ENCODE assay signal across 8 cellular contexts in genomic region chr4:114807759-114808404, GRCh38.
DNase-seq lines count a peak whose midpoint lies in the region; ATAC-seq, FAIRE-seq and TF ChIP-seq lines count a peak whose summit lies in the region.

No MANE protein-coding gene starts in this region.

- 60 to 70% methylated on average over 14 of the region's 14 CpGs for WGBS in tibial nerve, 2 donors

- no peaks in the 10 kb centered on the region for H3K79me2 ChIP-seq in astrocyte (ENCODE audit: insufficient read depth, low read length)

- H3K36me3 Mint-ChIP-seq in CD8-positive, alpha-beta T cell, result no peaks in the 10 kb centered on the region
- H3K36me3 Mint-ChIP-seq in astrocyte (ENCODE audit: low read depth, unreplicated experiment), result no peaks in the 10 kb centered on the region

- H3K36me3 ChIP-seq in CD8-positive, alpha-beta T cell (ENCODE audit: insufficient read depth, low read length), result no peaks in the 10 kb centered on the region
- H3K36me3 ChIP-seq in astrocyte (ENCODE audit: insufficient read depth, low read length) (no peaks in the 10 kb centered on the region), tibial nerve (no peaks in the 10 kb centered on the region)

- no peak overlapping the region for H3K4me3 Mint-ChIP-seq in CD8-positive, alpha-beta T cell
- no peak overlapping the region for H3K4me3 Mint-ChIP-seq in astrocyte (ENCODE audit: unreplicated experiment)

- no peak overlapping the region for H3K27ac ChIP-seq in CD8-positive, alpha-beta T cell (ENCODE audit: low read depth, low read length)
- no peak overlapping the region for H3K27ac ChIP-seq in astrocyte (ENCODE audit: low read depth, low read length)
- no peak overlapping the region for H3K27ac ChIP-seq in tibial nerve

- no peak for TF ChIP-seq POLR2A in tibial nerve (IDR thresholded peaks at IDR 0.05)

- peak; percentile 66 for TF ChIP-seq CTCF in CD8-positive, alpha-beta T cell (IDR thresholded peaks at IDR 0.05)
- TF ChIP-seq CTCF in astrocyte (IDR thresholded peaks at IDR 0.05; ENCODE audit: insufficient read depth, low read depth, low read length) (peak; percentile 70), tibial nerve (IDR thresholded peaks at IDR 0.05) (peak in 4 of 5 experiments; percentile 23 to 50 (median 38))

- no peak for TF ChIP-seq EP300 in tibial nerve (IDR thresholded peaks at IDR 0.05)

- no peaks in the 10 kb centered on the region for H3K4me1 ChIP-seq in CD8-positive, alpha-beta T cell (ENCODE audit: insufficient read depth, low read length)
- H3K4me1 ChIP-seq in astrocyte (ENCODE audit: insufficient read depth, low read length), result no peaks in the 10 kb centered on the region
- no peaks in the 10 kb centered on the region for H3K4me1 ChIP-seq in tibial nerve

- no peaks in the 10 kb centered on the region for H4K20me1 ChIP-seq in astrocyte (ENCODE audit: insufficient read depth, low read length)

- POLR2A ChIA-PET in CD8-positive, alpha-beta T cell (lab: Charles Lee), result no interaction called here

- H3K27ac Mint-ChIP-seq in CD8-positive, alpha-beta T cell, result no peak overlapping the region
- no peak overlapping the region for H3K27ac Mint-ChIP-seq in astrocyte (ENCODE audit: unreplicated experiment)

- FAIRE-seq in astrocyte (lab: Jason Lieb, UNC), result no peak

- no peak overlapping the region for H3K9ac ChIP-seq in astrocyte (ENCODE audit: low read length)

- peak; percentile 83 for ATAC-seq in CD8-positive, alpha-beta T cell
- peak; percentile 99 for ATAC-seq in GM18867 (IDR thresholded peaks at IDR 0.05; ENCODE audit: unreplicated experiment)
- peak; percentile 94 for ATAC-seq in HG02943 (IDR thresholded peaks at IDR 0.05; ENCODE audit: low read depth, unreplicated experiment)
- peak; percentile 93 for ATAC-seq in left lobe of liver

- H3K9me3 ChIP-seq in CD8-positive, alpha-beta T cell (ENCODE audit: low read length), result no peaks in the 10 kb centered on the region
- H3K9me3 ChIP-seq in astrocyte (ENCODE audit: insufficient read depth, low read depth, low read length) (no peaks in the 10 kb centered on the region), tibial nerve (no peaks in the 10 kb centered on the region)

- CTCF ChIA-PET in CD8-positive, alpha-beta T cell (lab: Charles Lee), result interaction anchor here (0.7 to 2.2 kb wide), 6 partner anchors 10 to 1414 kb away, joined by 3 to 8 read pairs (median 3); no protein-coding TSS in a partner anchor

- H3K4me2 ChIP-seq in astrocyte (ENCODE audit: low read length), result no peak overlapping the region

- H3K4me1 Mint-ChIP-seq in CD8-positive, alpha-beta T cell (ENCODE audit: low read depth), result no peaks in the 10 kb centered on the region
- no peaks in the 10 kb centered on the region for H3K4me1 Mint-ChIP-seq in astrocyte (ENCODE audit: low read depth, unreplicated experiment)

- intact Hi-C loops in CD8-positive, alpha-beta T cell (cut with DNase I, micrococcal nuclease), result loop anchor here (2.0 to 5.0 kb wide), 2 partner anchors 1413 to 1416 kb away; no protein-coding TSS in a partner anchor

- H3K27me3 Mint-ChIP-seq in CD8-positive, alpha-beta T cell (ENCODE audit: low read depth), result no peaks in the 10 kb centered on the region
- H3K27me3 Mint-ChIP-seq in astrocyte (ENCODE audit: low read depth, unreplicated experiment), result no peaks in the 10 kb centered on the region

- no peaks in the 10 kb centered on the region for H3K27me3 ChIP-seq in CD8-positive, alpha-beta T cell (ENCODE audit: insufficient read depth, low read length)
- H3K27me3 ChIP-seq in astrocyte (ENCODE audit: insufficient read depth, low read length) (no peaks in the 10 kb centered on the region), tibial nerve (no peaks in the 10 kb centered on the region)

- H3K9me3 Mint-ChIP-seq in CD8-positive, alpha-beta T cell, result no peaks in the 10 kb centered on the region
- no peaks in the 10 kb centered on the region for H3K9me3 Mint-ChIP-seq in astrocyte (ENCODE audit: unreplicated experiment)

- DNase-seq in CD8-positive, alpha-beta T cell, result peak in 2 of 7 experiments; percentile 8 to 14
- peak; percentile 63 for DNase-seq in NCI-H82 (lab: John Stamatoyannopoulos, UW)
- DNase-seq in astrocyte (ENCODE audit: low read depth), result no peak
- no peak for DNase-seq in left lobe of liver (ENCODE audit: low spot score)
- DNase-seq in tibial nerve (ENCODE audit: low spot score in 2 of 2), result no peak
- DNase-seq in NCI-H2107 treated with DMSO at 0.1 percent for 48 hours (lab: John Stamatoyannopoulos, UW; ENCODE audit: unreplicated experiment), result no peak

- H2AFZ ChIP-seq in astrocyte (ENCODE audit: low read depth, low read length), result no peak overlapping the region

- H3K4me3 ChIP-seq in CD8-positive, alpha-beta T cell (ENCODE audit: low read depth, low read length), result no peak overlapping the region
- H3K4me3 ChIP-seq in astrocyte (ENCODE audit: insufficient read depth, low read depth, low read length), result no peak overlapping the region
- H3K4me3 ChIP-seq in tibial nerve, result no peak overlapping the region
